ENCODE assay signal across 14 cellular contexts in the genomic region with DNA sequence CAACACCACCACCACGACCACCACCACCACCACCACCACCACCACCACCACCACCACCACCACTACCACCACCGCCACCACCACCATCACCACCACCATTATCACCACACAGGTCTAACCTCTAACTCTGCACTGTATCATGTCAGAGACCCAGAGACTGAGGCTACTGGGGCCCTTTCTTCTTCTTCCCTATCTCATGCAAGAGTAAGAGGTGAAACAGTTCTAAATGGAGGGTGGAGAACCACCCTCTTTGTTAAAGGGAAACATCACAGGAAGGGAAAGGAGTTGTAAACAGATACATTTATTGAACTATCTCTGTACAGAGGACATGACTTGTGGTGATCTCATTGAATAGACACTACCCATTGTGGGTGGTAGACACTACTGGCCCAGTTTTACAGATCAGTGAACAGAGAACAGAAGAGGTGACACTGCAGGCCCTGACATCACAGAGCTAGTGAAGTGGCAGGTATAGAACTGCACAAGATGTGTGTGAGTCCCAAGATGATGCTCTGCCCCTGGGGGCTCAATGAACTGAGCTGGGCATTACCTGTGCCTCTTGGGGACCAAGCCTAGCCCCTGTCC.
DNase-seq lines count a peak whose midpoint lies in the region; ATAC-seq lines count a peak whose summit lies in the region.
"Had no signal": no experiment of that assay in that cellular context is flagged by ENCODE, and none has a peak within 500 bp of the region (broad histone marks: within the 10 kb centered on the region; RNA-seq: fewer than 3 reads in every experiment).

No MANE protein-coding gene starts in this region.

- H3K9me3 ChIP-seq in CD4-positive, CD25-positive, alpha-beta regulatory T cell (ENCODE audit: control insufficient read depth in 2 of 2, low read length in 2 of 2): no peaks in the 10 kb centered on the region
- H3K9me3 ChIP-seq: adrenal gland, psoas muscle had no signal

- DNase-seq in CD4-positive, CD25-positive, alpha-beta regulatory T cell: peak in 1 of 3 donors; percentile 6
- DNase-seq in central memory CD8-positive, alpha-beta T cell (ENCODE audit: low spot score in 2 of 2): no peak
- DNase-seq in NCI-H146 treated with DMSO at 0.1 percent for 48 hours (lab: John Stamatoyannopoulos, UW; ENCODE audit: unreplicated experiment) (no peak), caudate nucleus (lab: John Stamatoyannopoulos, UW) (no peak)
- DNase-seq: adrenal gland, GOT3, kidney, MV-4-11, NCI-H2227 treated with DMSO at 0.1 percent for 48 hours, psoas muscle had no signal

- H3K9me3 Mint-ChIP-seq in CD4-positive, CD25-positive, alpha-beta regulatory T cell: no peaks in the 10 kb centered on the region
- no peaks in the 10 kb centered on the region for H3K9me3 Mint-ChIP-seq in central memory CD8-positive, alpha-beta T cell

- no peak overlapping the region for H3K4me3 ChIP-seq in CD4-positive, CD25-positive, alpha-beta regulatory T cell (ENCODE audit: low read depth, low read length)
- H3K4me3 ChIP-seq: adrenal gland, psoas muscle had no signal

- no peaks in the 10 kb centered on the region for H3K27me3 Mint-ChIP-seq in CD4-positive, CD25-positive, alpha-beta regulatory T cell
- H3K27me3 Mint-ChIP-seq in central memory CD8-positive, alpha-beta T cell: no peaks in the 10 kb centered on the region

- H3K27me3 ChIP-seq in CD4-positive, CD25-positive, alpha-beta regulatory T cell (ENCODE audit: control insufficient read depth, insufficient read depth, low read length): no peaks in the 10 kb centered on the region
- H3K27me3 ChIP-seq: adrenal gland had no signal

- peak overlapping the region; percentile 43 to 86 (median 73) for H3K27ac Mint-ChIP-seq in CD4-positive, CD25-positive, alpha-beta regulatory T cell
- peak overlapping the region; percentile 12 for H3K27ac Mint-ChIP-seq in central memory CD8-positive, alpha-beta T cell (ENCODE audit: low read depth)

- peaks cover 41% of the 10 kb centered on the region for H3K36me3 Mint-ChIP-seq in CD4-positive, CD25-positive, alpha-beta regulatory T cell
- H3K36me3 Mint-ChIP-seq in central memory CD8-positive, alpha-beta T cell (ENCODE audit: insufficient read depth): peaks cover 11% of the 10 kb centered on the region

- H3K4me1 Mint-ChIP-seq in CD4-positive, CD25-positive, alpha-beta regulatory T cell: peaks cover 33 to 80% (median 57%) of the 10 kb centered on the region in 4 donors
- peaks cover 79% of the 10 kb centered on the region for H3K4me1 Mint-ChIP-seq in central memory CD8-positive, alpha-beta T cell

- no peak overlapping the region for H3K27ac ChIP-seq in CD4-positive, CD25-positive, alpha-beta regulatory T cell (ENCODE audit: insufficient read depth, low read length, poor library complexity, severe bottlenecking)
- H3K27ac ChIP-seq in caudate nucleus (ENCODE audit: low read depth, low read length): no peak overlapping the region
- H3K27ac ChIP-seq: adrenal gland, psoas muscle had no signal

- H3K4me1 ChIP-seq in CD4-positive, CD25-positive, alpha-beta regulatory T cell (ENCODE audit: control insufficient read depth, insufficient read depth, low read length, poor library complexity, severe bottlenecking): peaks cover 12% of the 10 kb centered on the region

- peaks cover 7% of the 10 kb centered on the region for H3K36me3 ChIP-seq in CD4-positive, CD25-positive, alpha-beta regulatory T cell (ENCODE audit: control insufficient read depth, insufficient read depth, low read length)
- H3K36me3 ChIP-seq: adrenal gland had no signal

- peak overlapping the region in 2 of 4 donors; percentile 57 to 64 for H3K4me3 Mint-ChIP-seq in CD4-positive, CD25-positive, alpha-beta regulatory T cell
- no peak overlapping the region for H3K4me3 Mint-ChIP-seq in central memory CD8-positive, alpha-beta T cell

- ATAC-seq in CD4-positive, CD25-positive, alpha-beta regulatory T cell (ENCODE audit: low read depth in 2 of 2): no peak
- ATAC-seq in GM18870 (IDR thresholded peaks at IDR 0.05; ENCODE audit: unreplicated experiment): peak; percentile 39
- ATAC-seq in HG03095 (IDR thresholded peaks at IDR 0.05; ENCODE audit: unreplicated experiment): peak; percentile 48
- ATAC-seq in central memory CD8-positive, alpha-beta T cell (replicated peaks; ENCODE audit: extremely low read depth, poor library complexity, severe bottlenecking): peak; percentile 28
- ATAC-seq in HG03139 (IDR thresholded peaks at IDR 0.05; ENCODE audit: unreplicated experiment): no peak
- no peak for ATAC-seq in GM21447 (IDR thresholded peaks at IDR 0.05; ENCODE audit: unreplicated experiment)
- ATAC-seq: psoas muscle had no signal

Comparison
In these comparisons a context has a peak if more than half of its experiments do, and no peak if none do; other contexts are left out.
1. ATAC-seq: peak in GM18870 (single experiment), HG03095 (single experiment) and central memory CD8-positive, alpha-beta T cell (single experiment); none in CD4-positive, CD25-positive, alpha-beta regulatory T cell (0 of 2), HG03139 (single experiment) and GM21447 (single experiment).